In the genomic region with DNA sequence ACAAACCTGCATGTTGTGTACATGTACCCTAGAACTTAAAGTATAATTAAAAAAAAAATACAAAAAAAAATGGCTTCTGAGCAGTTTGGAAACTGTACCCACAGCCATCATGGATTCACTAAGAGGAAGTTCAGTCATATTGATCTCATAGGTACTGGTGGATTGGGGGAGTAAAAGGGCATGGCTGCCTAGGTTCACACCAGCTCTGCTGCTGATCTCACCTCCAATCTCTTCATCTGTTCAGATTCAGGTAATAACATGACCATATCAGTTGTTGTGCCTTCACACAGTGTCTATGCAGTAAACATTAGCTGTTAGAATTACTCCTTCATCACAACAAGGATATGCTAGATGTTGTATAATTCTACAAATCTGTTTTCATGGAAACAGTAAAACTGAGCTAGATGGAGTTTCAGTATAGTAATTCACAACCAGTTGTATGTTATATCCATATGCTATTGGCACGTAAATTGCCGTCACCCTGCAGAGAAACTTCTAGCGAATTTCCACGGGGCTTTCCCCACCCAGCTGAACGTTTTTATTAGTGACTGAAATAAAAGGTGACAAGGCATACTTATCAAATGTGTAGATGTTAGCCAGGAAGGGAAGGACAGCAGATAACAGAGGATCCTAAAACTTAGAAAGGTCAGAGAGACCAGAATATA, we compare ENCODE assay signal across 27 cellular contexts. TPM values are rescaled to one million over a fixed set of nuclear protein-coding genes. Genes with fewer than 3 reads are reported as not detected.
DNase-seq lines count a peak whose midpoint lies in the region; ATAC-seq, FAIRE-seq and TF ChIP-seq lines count a peak whose summit lies in the region.
"Had no signal": no experiment of that assay in that cellular context is flagged by ENCODE, and none has a peak within 500 bp of the region (broad histone marks: within the 10 kb centered on the region; RNA-seq: fewer than 3 reads in every experiment).

No MANE protein-coding gene starts in this region.

- no peaks in the 10 kb centered on the region for H3K9me3 Mint-ChIP-seq in activated CD4-positive, alpha-beta T cell treated with anti-CD3 and anti-CD28 coated beads, Interleukin-2, amount 10 ng/mL, durations not matched to agents 24 days and 14 days
- no peaks in the 10 kb centered on the region for H3K9me3 Mint-ChIP-seq in activated CD4-positive, alpha-beta T cell treated with anti-CD3 and anti-CD28 coated beads, Interleukin-2, amount 10 ng/mL, durations not matched to agents 7 days and 5 days
- no peaks in the 10 kb centered on the region for H3K9me3 Mint-ChIP-seq in CD4-positive, alpha-beta memory T cell
- no peaks in the 10 kb centered on the region for H3K9me3 Mint-ChIP-seq in activated CD4-positive, alpha-beta memory T cell treated with anti-CD3 and anti-CD28 coated beads for 36 hours
- H3K9me3 Mint-ChIP-seq: natural killer cell treated with Interleukin-12 subunit alpha and Interleukin-12 subunit beta and Interleukin-15 and Interleukin-18, amount 100 ng/mL, for 72 hours; type B pancreatic cell had no signal

- FAIRE-seq in GM12878 (lab: Jason Lieb, UNC) = no peak
- FAIRE-seq: A204.1 had no signal

- BruUV-seq in GM12878 (replicated peaks; lab: Mats Ljungman, UMichigan) = no TSS peak

- no peak overlapping the region for H3K9ac ChIP-seq in GM12878 (ENCODE audit: control insufficient read depth, insufficient read depth, low read length)

- no peak for TF ChIP-seq POLR2A in GM12878 (IDR thresholded peaks at IDR 0.05; ENCODE audit: low read depth, low read length)
- no peak for TF ChIP-seq POLR2A in stomach (IDR thresholded peaks at IDR 0.05)

- TF ChIP-seq CTCF in GM12878 (IDR thresholded peaks at IDR 0.05 in 2 of 3, conservative IDR thresholded peaks at IDR 0.05 in 1 of 3; ENCODE audit: control insufficient read depth in 2 of 3, extremely low read depth in 1 of 3, insufficient read depth in 1 of 3, low read depth in 3 of 3, low read length in 3 of 3) (no peak), stomach (IDR thresholded peaks at IDR 0.05) (no peak), heart right ventricle (IDR thresholded peaks at IDR 0.05) (no peak)

- no peaks in the 10 kb centered on the region for H3K9me3 ChIP-seq in CD4-positive, alpha-beta memory T cell (ENCODE audit: control insufficient read depth in 1 of 2, low read length in 2 of 2)
- H3K9me3 ChIP-seq in GM12878 (replicated peaks; ENCODE audit: control insufficient read depth, insufficient read depth, low read length) (no peaks in the 10 kb centered on the region; the same call in 1 of the 3 replicates), stomach (no peaks in the 10 kb centered on the region), heart right ventricle (no peaks in the 10 kb centered on the region)
- H3K9me3 ChIP-seq: breast epithelium, colonic mucosa, HAP-1, heart left ventricle, lower lobe of right lung had no signal

- peak overlapping the region; percentile 72 for H3K27ac Mint-ChIP-seq in activated CD4-positive, alpha-beta T cell treated with anti-CD3 and anti-CD28 coated beads, Interleukin-2, amount 10 ng/mL, durations not matched to agents 24 days and 14 days
- no peak overlapping the region for H3K27ac Mint-ChIP-seq in activated CD4-positive, alpha-beta T cell treated with anti-CD3 and anti-CD28 coated beads, Interleukin-2, amount 10 ng/mL, durations not matched to agents 7 days and 5 days
- H3K27ac Mint-ChIP-seq in CD4-positive, alpha-beta memory T cell = peak overlapping the region in 5 of 7 donors; percentile 1 to 80 (median 53)
- H3K27ac Mint-ChIP-seq in activated CD4-positive, alpha-beta memory T cell treated with anti-CD3 and anti-CD28 coated beads for 36 hours = peak overlapping the region; percentile 73
- H3K27ac Mint-ChIP-seq: type B pancreatic cell had no signal

- H3K4me2 ChIP-seq in GM12878 (ENCODE audit: control insufficient read depth, insufficient read depth) = no peak overlapping the region

- CTCF ChIA-PET in activated CD4-positive, alpha-beta T cell treated with anti-CD3 and anti-CD28 coated beads, Interleukin-2, amount 10 ng/mL, durations not matched to agents 7 days and 5 days (lab: Charles Lee) = interaction anchor here (0.6 kb wide), 1 partner anchor 16 kb away, joined by 3 read pairs; no protein-coding TSS in a partner anchor
- CTCF ChIA-PET in CD4-positive, alpha-beta memory T cell (lab: Charles Lee; ENCODE audit: partially characterized antibody) = interaction anchor here (0.9 to 1.9 kb wide), 4 partner anchors 7 to 19 kb away, joined by 3 to 10 read pairs (median 4); no protein-coding TSS in a partner anchor
- CTCF ChIA-PET in activated CD4-positive, alpha-beta memory T cell treated with anti-CD3 and anti-CD28 coated beads for 36 hours (lab: Charles Lee) = interaction anchor here (0.7 to 2.5 kb wide), 5 partner anchors 9 to 93 kb away, joined by 3 to 16 read pairs (median 3); a partner anchor contains a TSS
- CTCF ChIA-PET in GM12878 (lab: Yijun Ruan, JAX) = interaction anchor here (0.6 to 1.3 kb wide), 6 partner anchors 8 to 91 kb away, joined by 3 to 8 read pairs (median 4); no protein-coding TSS in a partner anchor

- H3K4me3 Mint-ChIP-seq in activated CD4-positive, alpha-beta T cell treated with anti-CD3 and anti-CD28 coated beads, Interleukin-2, amount 10 ng/mL, durations not matched to agents 24 days and 14 days = no peak overlapping the region
- no peak overlapping the region for H3K4me3 Mint-ChIP-seq in activated CD4-positive, alpha-beta T cell treated with anti-CD3 and anti-CD28 coated beads, Interleukin-2, amount 10 ng/mL, durations not matched to agents 7 days and 5 days
- no peak overlapping the region for H3K4me3 Mint-ChIP-seq in CD4-positive, alpha-beta memory T cell
- no peak overlapping the region for H3K4me3 Mint-ChIP-seq in activated CD4-positive, alpha-beta memory T cell treated with anti-CD3 and anti-CD28 coated beads for 36 hours
- H3K4me3 Mint-ChIP-seq: natural killer cell treated with Interleukin-12 subunit alpha and Interleukin-12 subunit beta and Interleukin-15 and Interleukin-18, amount 100 ng/mL, for 72 hours; type B pancreatic cell had no signal

- ATAC-seq in GM12878 (peak; percentile 57), heart right ventricle (no peak)
- ATAC-seq: heart left ventricle, lower lobe of right lung, PC-3, SK-N-SH treated with all-trans-retinoic acid at 6 μM for 48 hours had no signal

- TF ChIP-seq RAD21 in GM12878 (IDR thresholded peaks at IDR 0.05; ENCODE audit: insufficient read depth, low read depth, low read length) = no peak

- H3K79me2 ChIP-seq in GM12878 (ENCODE audit: control insufficient read depth, insufficient read depth, low read length) = no peaks in the 10 kb centered on the region

- no peak overlapping the region for H3K4me3 ChIP-seq in CD4-positive, alpha-beta memory T cell (ENCODE audit: low read length in 2 of 2)
- H3K4me3 ChIP-seq in GM12878 = no peak overlapping the region
- H3K4me3 ChIP-seq in stomach = no peak overlapping the region
- H3K4me3 ChIP-seq in heart right ventricle = no peak overlapping the region
- H3K4me3 ChIP-seq: breast epithelium, colonic mucosa, HAP-1, heart left ventricle, lower lobe of right lung had no signal

- H3K27me3 ChIP-seq in CD4-positive, alpha-beta memory T cell (ENCODE audit: insufficient read depth, low read length) = no peaks in the 10 kb centered on the region
- H3K27me3 ChIP-seq in GM12878 (replicated peaks in 1 of 2; ENCODE audit: control insufficient read depth in 2 of 2, insufficient read depth in 2 of 2, low read length in 1 of 2) (no peaks in the 10 kb centered on the region), stomach (no peaks in the 10 kb centered on the region), heart right ventricle (no peaks in the 10 kb centered on the region)
- H3K27me3 ChIP-seq: breast epithelium, colonic mucosa, heart left ventricle had no signal

- TF ChIP-seq EP300 in GM12878 (IDR thresholded peaks at IDR 0.05; ENCODE audit: borderline replicate concordance in 1 of 2, control insufficient read depth in 1 of 2, low read depth in 2 of 2, low read length in 2 of 2) (no peak), stomach (IDR thresholded peaks at IDR 0.05) (no peak)

- no peaks in the 10 kb centered on the region for H3K27me3 Mint-ChIP-seq in activated CD4-positive, alpha-beta T cell treated with anti-CD3 and anti-CD28 coated beads, Interleukin-2, amount 10 ng/mL, durations not matched to agents 24 days and 14 days
- no peaks in the 10 kb centered on the region for H3K27me3 Mint-ChIP-seq in activated CD4-positive, alpha-beta T cell treated with anti-CD3 and anti-CD28 coated beads, Interleukin-2, amount 10 ng/mL, durations not matched to agents 7 days and 5 days
- no peaks in the 10 kb centered on the region for H3K27me3 Mint-ChIP-seq in CD4-positive, alpha-beta memory T cell
- H3K27me3 Mint-ChIP-seq in activated CD4-positive, alpha-beta memory T cell treated with anti-CD3 and anti-CD28 coated beads for 36 hours = no peaks in the 10 kb centered on the region
- H3K27me3 Mint-ChIP-seq: natural killer cell treated with Interleukin-12 subunit alpha and Interleukin-12 subunit beta and Interleukin-15 and Interleukin-18, amount 100 ng/mL, for 72 hours; type B pancreatic cell had no signal

- DNase-seq in activated CD4-positive, alpha-beta T cell treated with anti-CD3 and anti-CD28 coated beads, Interleukin-2, amount 10 ng/mL, durations not matched to agents 24 days and 14 days = no peak
- no peak for DNase-seq in activated CD4-positive, alpha-beta T cell treated with anti-CD3 and anti-CD28 coated beads, Interleukin-2, amount 10 ng/mL, durations not matched to agents 7 days and 5 days
- no peak for DNase-seq in CD4-positive, alpha-beta memory T cell
- peak; percentile 71 for DNase-seq in activated CD4-positive, alpha-beta memory T cell treated with anti-CD3 and anti-CD28 coated beads for 36 hours
- DNase-seq in GM12878 (ENCODE audit: low read depth, low spot score) = no peak
- DNase-seq in activated gamma-delta T cell treated with Interleukin-2 at 50 U/mL for 16 hours = no peak
- no peak for DNase-seq in stomach
- no peak for DNase-seq in heart right ventricle
- DNase-seq: amygdala; colonic mucosa; DMS53; effector memory CD4-positive, alpha-beta T cell; foreskin fibroblast; heart left ventricle; kidney glomerular epithelial cell; lower lobe of right lung; NCI-H1092; NCI-H1694 treated with DMSO at 0.1 percent for 48 hours; NCI-H510A treated with DMSO at 0.1 percent for 48 hours; PC-3; stimulated activated CD4-positive, alpha-beta T cell treated with anti-CD3 and anti-CD28 coated beads, Interleukin-15, amount 100 ng/mL, for 24 hours had no signal

- in situ Hi-C loops in GM12878 (cut with MboI) = loop anchor here (10.0 kb wide), 1 partner anchor 801 kb away; no protein-coding TSS in a partner anchor

- H3K4me1 ChIP-seq in CD4-positive, alpha-beta memory T cell (ENCODE audit: insufficient read depth, low read length) = no peaks in the 10 kb centered on the region
- no peaks in the 10 kb centered on the region for H3K4me1 ChIP-seq in GM12878 (ENCODE audit: control insufficient read depth, insufficient read depth, low read length)
- peaks cover 0 to 8% (median 0%) of the 10 kb centered on the region in 4 donors for H3K4me1 ChIP-seq in stomach
- peaks cover 0 to 10% (median 3%) of the 10 kb centered on the region in 9 donors for H3K4me1 ChIP-seq in heart right ventricle
- H3K4me1 ChIP-seq: breast epithelium, colonic mucosa, HAP-1, lower lobe of right lung had no signal

- RAD21 ChIA-PET in GM12878 (lab: Charles Lee; ENCODE audit: unreplicated experiment) = no interaction called here

- H3K36me3 ChIP-seq in CD4-positive, alpha-beta memory T cell (ENCODE audit: insufficient read depth, low read length) = peaks cover 13% of the 10 kb centered on the region
- H3K36me3 ChIP-seq in GM12878 (ENCODE audit: control insufficient read depth in 2 of 2, insufficient read depth in 2 of 2, low read length in 1 of 2) (peaks cover 11 to 21% of the 10 kb centered on the region in 2 experiments), stomach (peaks cover 5 to 61% (median 35%) of the 10 kb centered on the region in 4 donors), heart right ventricle (peaks cover 0 to 64% (median 12%) of the 10 kb centered on the region in 9 donors)
- H3K36me3 ChIP-seq: breast epithelium, colonic mucosa had no signal

- intact Hi-C loops in activated CD4-positive, alpha-beta T cell treated with anti-CD3 and anti-CD28 coated beads, Interleukin-2, amount 10 ng/mL, durations not matched to agents 24 days and 14 days (cut with micrococcal nuclease) = no loop called here
- intact Hi-C loops in CD4-positive, alpha-beta memory T cell (cut with micrococcal nuclease) = no loop called here
- intact Hi-C loops in activated CD4-positive, alpha-beta memory T cell treated with anti-CD3 and anti-CD28 coated beads for 36 hours (cut with micrococcal nuclease) = loop anchor here (2.0 kb wide), 1 partner anchor 55 kb away; no protein-coding TSS in a partner anchor
- intact Hi-C loops in GM12878 (cut with micrococcal nuclease; ENCODE audit: unreplicated experiment) = no loop called here
- intact Hi-C loops in stomach (cut with DNase I; ENCODE audit: low total_unique reads) = loop anchor here (10.0 kb wide), 1 partner anchor 91 kb away; a partner anchor contains a TSS
- intact Hi-C loops in heart right ventricle (cut with DNase I) = no loop called here

- H4K20me1 ChIP-seq in GM12878 (ENCODE audit: control insufficient read depth, insufficient read depth) = no peaks in the 10 kb centered on the region; the same call in 1 of the 2 replicates

- peaks cover 23% of the 10 kb centered on the region for H3K4me1 Mint-ChIP-seq in activated CD4-positive, alpha-beta T cell treated with anti-CD3 and anti-CD28 coated beads, Interleukin-2, amount 10 ng/mL, durations not matched to agents 24 days and 14 days
- H3K4me1 Mint-ChIP-seq in activated CD4-positive, alpha-beta T cell treated with anti-CD3 and anti-CD28 coated beads, Interleukin-2, amount 10 ng/mL, durations not matched to agents 7 days and 5 days = peaks cover 23% of the 10 kb centered on the region
- peaks cover 4 to 14% (median 11%) of the 10 kb centered on the region in 4 donors for H3K4me1 Mint-ChIP-seq in CD4-positive, alpha-beta memory T cell
- peaks cover 29% of the 10 kb centered on the region for H3K4me1 Mint-ChIP-seq in activated CD4-positive, alpha-beta memory T cell treated with anti-CD3 and anti-CD28 coated beads for 36 hours (ENCODE audit: low read depth)

- WGBS in GM12878 (ENCODE audit: insufficient coverage, insufficient replicate concordance, low lambda C conversion rate, missing lambda C conversion rate) = 39% methylated on average over 5 of the region's 5 CpGs
- WGBS in stomach, 5 donors = 77 to 83% (median 82%) methylated on average over 5 of the region's 5 CpGs
- WGBS in heart right ventricle, 2 donors = 79 to 80% methylated on average over 5 of the region's 5 CpGs

- peaks cover 65% of the 10 kb centered on the region for H3K36me3 Mint-ChIP-seq in activated CD4-positive, alpha-beta T cell treated with anti-CD3 and anti-CD28 coated beads, Interleukin-2, amount 10 ng/mL, durations not matched to agents 24 days and 14 days (ENCODE audit: low read depth)
- peaks cover 67% of the 10 kb centered on the region for H3K36me3 Mint-ChIP-seq in activated CD4-positive, alpha-beta T cell treated with anti-CD3 and anti-CD28 coated beads, Interleukin-2, amount 10 ng/mL, durations not matched to agents 7 days and 5 days (ENCODE audit: low read depth)
- H3K36me3 Mint-ChIP-seq in CD4-positive, alpha-beta memory T cell = peaks cover 33 to 62% of the 10 kb centered on the region in 2 donors
- peaks cover 50% of the 10 kb centered on the region for H3K36me3 Mint-ChIP-seq in activated CD4-positive, alpha-beta memory T cell treated with anti-CD3 and anti-CD28 coated beads for 36 hours

- SMC1A ChIA-PET in GM12878 (lab: Charles Lee; ENCODE audit: uncharacterized antibody, unreplicated experiment) = interaction anchor here (1.0 to 1.3 kb wide), 3 partner anchors 9 to 19 kb away, joined by 3 to 4 read pairs (median 3); no protein-coding TSS in a partner anchor

- POLR2A ChIA-PET in activated CD4-positive, alpha-beta T cell treated with anti-CD3 and anti-CD28 coated beads, Interleukin-2, amount 10 ng/mL, durations not matched to agents 7 days and 5 days (lab: Charles Lee) = no interaction called here
- POLR2A ChIA-PET in CD4-positive, alpha-beta memory T cell (lab: Charles Lee; ENCODE audit: partially characterized antibody) = interaction anchor here (0.9 to 1.5 kb wide), 4 partner anchors 19 to 92 kb away, joined by 3 to 6 read pairs (median 3); no protein-coding TSS in a partner anchor
- POLR2A ChIA-PET in activated CD4-positive, alpha-beta memory T cell treated with anti-CD3 and anti-CD28 coated beads for 36 hours (lab: Charles Lee) = interaction anchor here (1.1 to 1.2 kb wide), 2 partner anchors 11 to 92 kb away, joined by 4 to 6 read pairs; no protein-coding TSS in a partner anchor
- POLR2A ChIA-PET in GM12878 (lab: Charles Lee) = interaction anchor here (0.7 kb wide), 1 partner anchor 83 kb away, joined by 5 read pairs; no protein-coding TSS in a partner anchor

- H3K27ac ChIP-seq in CD4-positive, alpha-beta memory T cell (ENCODE audit: low read depth, low read length) = no peak overlapping the region
- H3K27ac ChIP-seq in GM12878 (ENCODE audit: control insufficient read depth, insufficient read depth) (no peak overlapping the region; the same call in 1 of the 2 replicates), stomach (no peak overlapping the region), heart right ventricle (no peak overlapping the region)
- H3K27ac ChIP-seq: breast epithelium, colonic mucosa, heart left ventricle, lower lobe of right lung had no signal

- H2AFZ ChIP-seq in GM12878 (ENCODE audit: control insufficient read depth, low read depth, low read length) = no peak overlapping the region

RNA-seq across cellular contexts. Expression of a gene that starts 59.3 kb away (rescaled TPM):
- total RNA-seq in activated CD4-positive, alpha-beta T cell treated with anti-CD3 and anti-CD28 coated beads, Interleukin-2, amount 10 ng/mL, durations not matched to agents 24 days and 14 days = 8.3 and 10.3 TPM in 2 replicates
- total RNA-seq in activated CD4-positive, alpha-beta T cell treated with anti-CD3 and anti-CD28 coated beads, Interleukin-2, amount 10 ng/mL, durations not matched to agents 7 days and 5 days = 10 to 100 TPM; 29.4 to 30.4 TPM
- total RNA-seq in CD4-positive, alpha-beta memory T cell = 10 to 100 TPM; 24.1 to 24.3 TPM
- 10 to 100 TPM; 32.5 to 40.8 TPM for polyA plus RNA-seq in CD4-positive, alpha-beta memory T cell
- total RNA-seq in activated CD4-positive, alpha-beta memory T cell treated with anti-CD3 and anti-CD28 coated beads for 36 hours = 10 to 100 TPM; 19.5 to 23.0 TPM
- total RNA-seq in GM12878 (2013; cell fraction: nucleolus; rRNA removed) = 42.5 and 42.9 TPM in 2 replicates
- total RNA-seq in GM12878 (2014; rRNA removed) = 110 and 131 TPM in 2 replicates
- 102 and 110 TPM in 2 replicates for total RNA-seq in GM12878 (2014; rRNA removed; fragmentation: Illumina TruSeq; extraction: Trizol)
- total RNA-seq in GM12878 (2021) = 155 and 167 TPM in 2 replicates
- polyA plus RNA-seq in GM12878 (2011; ENCODE audit: low read depth) = 46.6 TPM
- 57.5 and 96.3 TPM in 2 replicates for polyA plus RNA-seq in GM12878 (2011; rRNA removed)
- 139 and 172 TPM in 2 replicates for polyA plus RNA-seq in GM12878 (2011; cell fraction: cytosol; rRNA removed)
- polyA plus RNA-seq in GM12878 (2011; cell fraction: nucleus; rRNA removed) = 53.0 and 55.2 TPM in 2 replicates
- polyA plus RNA-seq in GM12878 (2012) = 79.4 and 173 TPM in 2 replicates
- polyA plus RNA-seq in GM12878 (2014; fragmentation: Illumina TruSeq; extraction: Trizol) = 82.9 and 170 TPM in 2 replicates
- polyA plus RNA-seq in GM12878 (2014; fragmentation: Nextera tagmentation; extraction: Ambion mirVana) = 10 to 100 TPM in 1 of 2 experiments, 1 to 10 TPM in 1; 5.4 to 16.9 TPM
- 185 and 204 TPM in 2 replicates for polyA plus RNA-seq in GM12878 (2014; rRNA removed)
- polyA plus RNA-seq in GM12878 (2016; fragmentation: Nextera tagmentation; extraction: Ambion mirVana) = 100 to 1,000 TPM; 191 to 195 TPM
- polyA minus RNA-seq in GM12878 (2011; rRNA and poly(A)+ RNA removed) = 118 and 121 TPM in 2 replicates
- polyA minus RNA-seq in GM12878 (2011; cell fraction: cytosol; rRNA and poly(A)+ RNA removed) = 26.1 and 33.1 TPM in 2 replicates
- 5.1 and 9.5 TPM in 2 replicates for polyA minus RNA-seq in GM12878 (2011; cell fraction: nucleus; rRNA and poly(A)+ RNA removed)
- 1,000 to 10,000 TPM in 1 of 5 donors, 100 to 1,000 TPM in 2, 10 to 100 TPM in 2; 35.6 to 1,030 (median 105) TPM for total RNA-seq in stomach
- polyA plus RNA-seq in stomach = 10 to 100 TPM; 26.9 to 40.8 (median 32.2) TPM
- total RNA-seq in heart right ventricle = 10 to 100 TPM; 14.3 to 32.7 (median 23.8) TPM
- polyA plus RNA-seq in heart right ventricle = 10 to 100 TPM; 12.1 to 20.4 TPM

Comparison
In these comparisons a context has a peak if more than half of its experiments do, and no peak if none do; other contexts are left out.
1. intact Hi-C loops: an anchor here in activated CD4-positive, alpha-beta memory T cell treated with anti-CD3 and anti-CD28 coated beads for 36 hours (2.0 kb wide) and stomach (10.0 kb wide); none called in activated CD4-positive, alpha-beta T cell treated with anti-CD3 and anti-CD28 coated beads, Interleukin-2, amount 10 ng/mL, durations not matched to agents 24 days and 14 days, CD4-positive, alpha-beta memory T cell, GM12878 and heart right ventricle.